In the genomic region with DNA sequence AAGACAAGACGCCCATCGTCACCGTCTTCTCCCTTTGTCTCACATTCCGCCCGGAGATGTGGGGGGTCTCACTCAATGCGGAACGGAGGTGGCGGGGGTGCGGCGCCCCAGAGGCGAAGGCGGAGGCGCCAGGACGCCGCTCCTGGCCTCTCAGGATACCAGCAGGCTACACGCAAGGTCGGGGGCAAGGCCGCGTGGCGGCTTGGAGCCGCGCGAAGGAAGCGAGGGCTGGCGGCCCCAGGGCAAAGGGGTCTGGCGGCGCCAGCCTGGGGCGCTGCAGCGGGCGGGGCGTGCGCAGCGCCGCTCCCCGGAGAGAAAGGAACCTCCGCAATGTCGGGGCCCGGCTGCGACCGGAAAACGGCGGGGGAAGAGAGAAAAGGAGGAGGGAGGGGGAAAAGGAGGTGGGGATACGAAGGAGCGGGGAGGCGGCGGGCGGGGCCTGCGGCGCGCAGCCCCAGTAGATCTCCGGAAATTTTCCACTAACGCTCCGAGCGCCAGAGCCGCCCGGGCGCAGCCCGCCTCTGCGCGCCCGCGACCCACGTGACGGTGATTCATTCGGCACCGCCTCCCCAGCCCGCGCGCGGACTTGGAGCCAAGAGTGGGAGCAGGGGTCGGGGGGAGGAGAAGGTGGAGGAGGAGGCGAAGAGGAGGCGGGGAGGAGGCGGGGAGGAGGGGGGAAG, we compare ENCODE assay signal across 1 cellular context.
TF ChIP-seq lines count a peak whose summit lies in the region.

No MANE protein-coding gene starts in this region.

TF ChIP-seq in HepG2, 621 proteins besides CTCF, POLR2A, EP300 and RAD21 (continued from another document and continues in another):
- TF ChIP-seq, protein P1, sequence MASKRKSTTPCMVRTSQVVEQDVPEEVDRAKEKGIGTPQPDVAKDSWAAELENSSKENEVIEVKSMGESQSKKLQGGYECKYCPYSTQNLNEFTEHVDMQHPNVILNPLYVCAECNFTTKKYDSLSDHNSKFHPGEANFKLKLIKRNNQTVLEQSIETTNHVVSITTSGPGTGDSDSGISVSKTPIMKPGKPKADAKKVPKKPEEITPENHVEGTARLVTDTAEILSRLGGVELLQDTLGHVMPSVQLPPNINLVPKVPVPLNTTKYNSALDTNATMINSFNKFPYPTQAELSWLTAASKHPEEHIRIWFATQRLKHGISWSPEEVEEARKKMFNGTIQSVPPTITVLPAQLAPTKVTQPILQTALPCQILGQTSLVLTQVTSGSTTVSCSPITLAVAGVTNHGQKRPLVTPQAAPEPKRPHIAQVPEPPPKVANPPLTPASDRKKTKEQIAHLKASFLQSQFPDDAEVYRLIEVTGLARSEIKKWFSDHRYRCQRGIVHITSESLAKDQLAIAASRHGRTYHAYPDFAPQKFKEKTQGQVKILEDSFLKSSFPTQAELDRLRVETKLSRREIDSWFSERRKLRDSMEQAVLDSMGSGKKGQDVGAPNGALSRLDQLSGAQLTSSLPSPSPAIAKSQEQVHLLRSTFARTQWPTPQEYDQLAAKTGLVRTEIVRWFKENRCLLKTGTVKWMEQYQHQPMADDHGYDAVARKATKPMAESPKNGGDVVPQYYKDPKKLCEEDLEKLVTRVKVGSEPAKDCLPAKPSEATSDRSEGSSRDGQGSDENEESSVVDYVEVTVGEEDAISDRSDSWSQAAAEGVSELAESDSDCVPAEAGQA (IDR thresholded peaks at IDR 0.05; ENCODE audit: low read depth): 0 out of 2 replicates have a peak, but pooled peaks have one; percentile 44
- TF ChIP-seq, protein P1 (CRISPR knock-in tag; IDR thresholded peaks at IDR 0.05; ENCODE audit: borderline replicate concordance): no peak; the same call in 1 of the 2 replicates
- TF ChIP-seq RNF2 (conservative IDR thresholded peaks at IDR 0.05; ENCODE audit: low read depth) (no peak), JDP2 (CRISPR knock-in tag; IDR thresholded peaks at IDR 0.05; ENCODE audit: borderline replicate concordance) (no peak; the same call in 1 of the 2 replicates), KAT7 (CRISPR knock-in tag; IDR thresholded peaks at IDR 0.05; ENCODE audit: borderline replicate concordance) (no peak), NFKB2 (CRISPR knock-in tag; IDR thresholded peaks at IDR 0.05; ENCODE audit: borderline replicate concordance) (no peak), SMARCE1 (IDR thresholded peaks at IDR 0.05; ENCODE audit: borderline replicate concordance) (no peak), CREB1 (IDR thresholded peaks at IDR 0.05) (peak; percentile 3; the same call in 1 of the 2 replicates), CREB1 (CRISPR knock-in tag; IDR thresholded peaks at IDR 0.05) (no peak), SRSF4 (IDR thresholded peaks at IDR 0.05; ENCODE audit: low read depth, low read length, poor library complexity, severe bottlenecking) (no peak), ZNF83 (CRISPR knock-in tag; IDR thresholded peaks at IDR 0.05; ENCODE audit: borderline replicate concordance) (peak; percentile 74; the same call in 1 of the 2 replicates), KMT2B (CRISPR knock-in tag; IDR thresholded peaks at IDR 0.05) (no peak), ZNF619 (CRISPR knock-in tag; IDR thresholded peaks at IDR 0.05) (no peak; the same call in none of the 2 replicates), ZNF709 (CRISPR knock-in tag; IDR thresholded peaks at IDR 0.05) (peak; percentile 85), ZNF557 (CRISPR knock-in tag; IDR thresholded peaks at IDR 0.05) (no peak), HNRNPLL (IDR thresholded peaks at IDR 0.05; ENCODE audit: low read depth, low read length, poor library complexity, severe bottlenecking) (peak; percentile 92), NFKBIZ (CRISPR knock-in tag; IDR thresholded peaks at IDR 0.05) (no peak), ZFP36L2 (CRISPR knock-in tag; IDR thresholded peaks at IDR 0.05) (no peak), HMG20A (CRISPR knock-in tag; IDR thresholded peaks at IDR 0.05; ENCODE audit: borderline replicate concordance) (no peak)
- TF ChIP-seq, protein P2, sequence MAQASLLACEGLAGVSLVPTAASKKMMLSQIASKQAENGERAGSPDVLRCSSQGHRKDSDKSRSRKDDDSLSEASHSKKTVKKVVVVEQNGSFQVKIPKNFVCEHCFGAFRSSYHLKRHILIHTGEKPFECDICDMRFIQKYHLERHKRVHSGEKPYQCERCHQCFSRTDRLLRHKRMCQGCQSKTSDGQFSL (CRISPR knock-in tag; IDR thresholded peaks at IDR 0.05): peak; percentile 75
- TF ChIP-seq, protein P3, sequence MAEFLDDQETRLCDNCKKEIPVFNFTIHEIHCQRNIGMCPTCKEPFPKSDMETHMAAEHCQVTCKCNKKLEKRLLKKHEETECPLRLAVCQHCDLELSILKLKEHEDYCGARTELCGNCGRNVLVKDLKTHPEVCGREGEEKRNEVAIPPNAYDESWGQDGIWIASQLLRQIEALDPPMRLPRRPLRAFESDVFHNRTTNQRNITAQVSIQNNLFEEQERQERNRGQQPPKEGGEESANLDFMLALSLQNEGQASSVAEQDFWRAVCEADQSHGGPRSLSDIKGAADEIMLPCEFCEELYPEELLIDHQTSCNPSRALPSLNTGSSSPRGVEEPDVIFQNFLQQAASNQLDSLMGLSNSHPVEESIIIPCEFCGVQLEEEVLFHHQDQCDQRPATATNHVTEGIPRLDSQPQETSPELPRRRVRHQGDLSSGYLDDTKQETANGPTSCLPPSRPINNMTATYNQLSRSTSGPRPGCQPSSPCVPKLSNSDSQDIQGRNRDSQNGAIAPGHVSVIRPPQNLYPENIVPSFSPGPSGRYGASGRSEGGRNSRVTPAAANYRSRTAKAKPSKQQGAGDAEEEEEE (CRISPR knock-in tag; IDR thresholded peaks at IDR 0.05; ENCODE audit: borderline replicate concordance): no peak
- TF ChIP-seq, protein P4, sequence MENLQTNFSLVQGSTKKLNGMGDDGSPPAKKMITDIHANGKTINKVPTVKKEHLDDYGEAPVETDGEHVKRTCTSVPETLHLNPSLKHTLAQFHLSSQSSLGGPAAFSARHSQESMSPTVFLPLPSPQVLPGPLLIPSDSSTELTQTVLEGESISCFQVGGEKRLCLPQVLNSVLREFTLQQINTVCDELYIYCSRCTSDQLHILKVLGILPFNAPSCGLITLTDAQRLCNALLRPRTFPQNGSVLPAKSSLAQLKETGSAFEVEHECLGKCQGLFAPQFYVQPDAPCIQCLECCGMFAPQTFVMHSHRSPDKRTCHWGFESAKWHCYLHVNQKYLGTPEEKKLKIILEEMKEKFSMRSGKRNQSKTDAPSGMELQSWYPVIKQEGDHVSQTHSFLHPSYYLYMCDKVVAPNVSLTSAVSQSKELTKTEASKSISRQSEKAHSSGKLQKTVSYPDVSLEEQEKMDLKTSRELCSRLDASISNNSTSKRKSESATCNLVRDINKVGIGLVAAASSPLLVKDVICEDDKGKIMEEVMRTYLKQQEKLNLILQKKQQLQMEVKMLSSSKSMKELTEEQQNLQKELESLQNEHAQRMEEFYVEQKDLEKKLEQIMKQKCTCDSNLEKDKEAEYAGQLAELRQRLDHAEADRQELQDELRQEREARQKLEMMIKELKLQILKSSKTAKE (CRISPR knock-in tag; IDR thresholded peaks at IDR 0.05; ENCODE audit: borderline replicate concordance): peak; percentile 66; the same call in 1 of the 2 replicates
- TF ChIP-seq, protein P5, sequence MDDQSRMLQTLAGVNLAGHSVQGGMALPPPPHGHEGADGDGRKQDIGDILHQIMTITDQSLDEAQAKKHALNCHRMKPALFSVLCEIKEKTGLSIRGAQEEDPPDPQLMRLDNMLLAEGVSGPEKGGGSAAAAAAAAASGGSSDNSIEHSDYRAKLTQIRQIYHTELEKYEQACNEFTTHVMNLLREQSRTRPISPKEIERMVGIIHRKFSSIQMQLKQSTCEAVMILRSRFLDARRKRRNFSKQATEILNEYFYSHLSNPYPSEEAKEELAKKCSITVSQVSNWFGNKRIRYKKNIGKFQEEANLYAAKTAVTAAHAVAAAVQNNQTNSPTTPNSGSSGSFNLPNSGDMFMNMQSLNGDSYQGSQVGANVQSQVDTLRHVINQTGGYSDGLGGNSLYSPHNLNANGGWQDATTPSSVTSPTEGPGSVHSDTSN (CRISPR knock-in tag; IDR thresholded peaks at IDR 0.05; ENCODE audit: borderline replicate concordance): no peak
- TF ChIP-seq, protein P6, sequence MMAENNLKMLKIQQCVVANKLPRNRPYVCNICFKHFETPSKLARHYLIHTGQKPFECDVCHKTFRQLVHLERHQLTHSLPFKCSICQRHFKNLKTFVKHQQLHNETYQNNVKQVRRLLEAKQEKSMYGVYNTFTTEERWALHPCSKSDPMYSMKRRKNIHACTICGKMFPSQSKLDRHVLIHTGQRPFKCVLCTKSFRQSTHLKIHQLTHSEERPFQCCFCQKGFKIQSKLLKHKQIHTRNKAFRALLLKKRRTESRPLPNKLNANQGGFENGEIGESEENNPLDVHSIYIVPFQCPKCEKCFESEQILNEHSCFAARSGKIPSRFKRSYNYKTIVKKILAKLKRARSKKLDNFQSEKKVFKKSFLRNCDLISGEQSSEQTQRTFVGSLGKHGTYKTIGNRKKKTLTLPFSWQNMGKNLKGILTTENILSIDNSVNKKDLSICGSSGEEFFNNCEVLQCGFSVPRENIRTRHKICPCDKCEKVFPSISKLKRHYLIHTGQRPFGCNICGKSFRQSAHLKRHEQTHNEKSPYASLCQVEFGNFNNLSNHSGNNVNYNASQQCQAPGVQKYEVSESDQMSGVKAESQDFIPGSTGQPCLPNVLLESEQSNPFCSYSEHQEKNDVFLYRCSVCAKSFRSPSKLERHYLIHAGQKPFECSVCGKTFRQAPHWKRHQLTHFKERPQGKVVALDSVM (CRISPR knock-in tag; IDR thresholded peaks at IDR 0.05): no peak
- TF ChIP-seq, protein P7, sequence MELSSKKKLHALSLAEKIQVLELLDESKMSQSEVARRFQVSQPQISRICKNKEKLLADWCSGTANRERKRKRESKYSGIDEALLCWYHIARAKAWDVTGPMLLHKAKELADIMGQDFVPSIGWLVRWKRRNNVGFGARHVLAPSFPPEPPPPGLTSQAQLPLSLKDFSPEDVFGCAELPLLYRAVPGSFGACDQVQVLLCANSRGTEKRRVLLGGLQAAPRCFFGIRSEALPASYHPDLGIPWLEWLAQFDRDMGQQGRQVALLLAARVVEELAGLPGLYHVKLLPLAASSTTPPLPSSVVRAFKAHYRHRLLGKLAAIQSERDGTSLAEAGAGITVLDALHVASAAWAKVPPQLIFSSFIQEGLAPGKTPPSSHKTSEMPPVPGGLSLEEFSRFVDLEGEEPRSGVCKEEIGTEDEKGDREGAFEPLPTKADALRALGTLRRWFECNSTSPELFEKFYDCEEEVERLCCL (CRISPR knock-in tag; IDR thresholded peaks at IDR 0.05; ENCODE audit: borderline replicate concordance): no peak
- TF ChIP-seq, protein P8, sequence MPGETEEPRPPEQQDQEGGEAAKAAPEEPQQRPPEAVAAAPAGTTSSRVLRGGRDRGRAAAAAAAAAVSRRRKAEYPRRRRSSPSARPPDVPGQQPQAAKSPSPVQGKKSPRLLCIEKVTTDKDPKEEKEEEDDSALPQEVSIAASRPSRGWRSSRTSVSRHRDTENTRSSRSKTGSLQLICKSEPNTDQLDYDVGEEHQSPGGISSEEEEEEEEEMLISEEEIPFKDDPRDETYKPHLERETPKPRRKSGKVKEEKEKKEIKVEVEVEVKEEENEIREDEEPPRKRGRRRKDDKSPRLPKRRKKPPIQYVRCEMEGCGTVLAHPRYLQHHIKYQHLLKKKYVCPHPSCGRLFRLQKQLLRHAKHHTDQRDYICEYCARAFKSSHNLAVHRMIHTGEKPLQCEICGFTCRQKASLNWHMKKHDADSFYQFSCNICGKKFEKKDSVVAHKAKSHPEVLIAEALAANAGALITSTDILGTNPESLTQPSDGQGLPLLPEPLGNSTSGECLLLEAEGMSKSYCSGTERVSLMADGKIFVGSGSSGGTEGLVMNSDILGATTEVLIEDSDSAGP (CRISPR knock-in tag; IDR thresholded peaks at IDR 0.05; ENCODE audit: borderline replicate concordance): peak; percentile 80; the same call in 1 of the 2 replicates
- TF ChIP-seq, protein P9, sequence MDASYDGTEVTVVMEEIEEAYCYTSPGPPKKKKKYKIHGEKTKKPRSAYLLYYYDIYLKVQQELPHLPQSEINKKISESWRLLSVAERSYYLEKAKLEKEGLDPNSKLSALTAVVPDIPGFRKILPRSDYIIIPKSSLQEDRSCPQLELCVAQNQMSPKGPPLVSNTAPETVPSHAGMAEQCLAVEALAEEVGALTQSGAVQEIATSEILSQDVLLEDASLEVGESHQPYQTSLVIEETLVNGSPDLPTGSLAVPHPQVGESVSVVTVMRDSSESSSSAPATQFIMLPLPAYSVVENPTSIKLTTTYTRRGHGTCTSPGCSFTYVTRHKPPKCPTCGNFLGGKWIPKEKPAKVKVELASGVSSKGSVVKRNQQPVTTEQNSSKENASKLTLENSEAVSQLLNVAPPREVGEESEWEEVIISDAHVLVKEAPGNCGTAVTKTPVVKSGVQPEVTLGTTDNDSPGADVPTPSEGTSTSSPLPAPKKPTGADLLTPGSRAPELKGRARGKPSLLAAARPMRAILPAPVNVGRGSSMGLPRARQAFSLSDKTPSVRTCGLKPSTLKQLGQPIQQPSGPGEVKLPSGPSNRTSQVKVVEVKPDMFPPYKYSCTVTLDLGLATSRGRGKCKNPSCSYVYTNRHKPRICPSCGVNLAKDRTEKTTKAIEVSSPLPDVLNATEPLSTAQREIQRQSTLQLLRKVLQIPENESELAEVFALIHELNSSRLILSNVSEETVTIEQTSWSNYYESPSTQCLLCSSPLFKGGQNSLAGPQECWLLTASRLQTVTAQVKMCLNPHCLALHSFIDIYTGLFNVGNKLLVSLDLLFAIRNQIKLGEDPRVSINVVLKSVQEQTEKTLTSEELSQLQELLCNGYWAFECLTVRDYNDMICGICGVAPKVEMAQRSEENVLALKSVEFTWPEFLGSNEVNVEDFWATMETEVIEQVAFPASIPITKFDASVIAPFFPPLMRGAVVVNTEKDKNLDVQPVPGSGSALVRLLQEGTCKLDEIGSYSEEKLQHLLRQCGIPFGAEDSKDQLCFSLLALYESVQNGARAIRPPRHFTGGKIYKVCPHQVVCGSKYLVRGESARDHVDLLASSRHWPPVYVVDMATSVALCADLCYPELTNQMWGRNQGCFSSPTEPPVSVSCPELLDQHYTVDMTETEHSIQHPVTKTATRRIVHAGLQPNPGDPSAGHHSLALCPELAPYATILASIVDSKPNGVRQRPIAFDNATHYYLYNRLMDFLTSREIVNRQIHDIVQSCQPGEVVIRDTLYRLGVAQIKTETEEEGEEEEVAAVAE (CRISPR knock-in tag; IDR thresholded peaks at IDR 0.05; ENCODE audit: borderline replicate concordance): no peak
